ENCODE assay signal across 26 cellular contexts in the genomic region with DNA sequence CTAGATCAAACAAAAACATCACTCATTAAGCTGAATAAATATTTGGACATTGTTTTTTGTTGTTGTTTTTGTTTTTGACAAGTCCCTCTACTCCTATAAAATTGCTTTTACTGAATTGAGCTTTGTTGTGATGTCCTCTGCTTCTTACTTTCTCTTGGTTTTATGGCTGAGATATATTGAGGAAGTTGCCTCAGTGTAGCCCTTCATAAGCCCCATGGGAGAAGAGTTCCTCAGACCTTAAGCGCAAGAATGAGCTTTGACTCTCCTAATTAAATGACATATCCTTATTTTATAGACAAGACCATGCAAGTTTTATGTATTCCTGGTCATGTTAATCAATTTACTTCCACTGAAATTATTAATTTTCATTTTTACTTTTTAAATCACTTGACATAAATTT. TPM values are rescaled to one million over a fixed set of nuclear protein-coding genes. Genes with fewer than 3 reads are reported as not detected.
"Had no signal": no experiment of that assay in that cellular context is flagged by ENCODE, and none has a peak within 500 bp of the region (broad histone marks: within the 10 kb centered on the region; RNA-seq: fewer than 3 reads in every experiment).

No MANE protein-coding gene starts in this region.

- H3K27ac Mint-ChIP-seq: activated CD4-positive, alpha-beta memory T cell treated with anti-CD3 and anti-CD28 coated beads for 36 hours; activated naive CD4-positive, alpha-beta T cell treated with anti-CD3 and anti-CD28 coated beads for 36 hours; activated naive CD8-positive, alpha-beta T cell treated with anti-CD3 and anti-CD28 coated beads, Interleukin-2, amount 10 ng/mL, durations not matched to agents 7 days and 5 days; effector memory CD8-positive, alpha-beta T cell; neural progenitor cell; stimulated activated memory B cell treated with anti-CD40 and anti-IgM and Interleukin-4, amounts not matched to agents 10 μg/mL and 1 μg/mL and 100 μg/mL, for 72 hours had no signal

- DNase-seq: activated CD4-positive, alpha-beta memory T cell treated with anti-CD3 and anti-CD28 coated beads for 36 hours; activated CD4-positive, alpha-beta T cell treated with anti-CD3 and anti-CD28 coated beads for 4 hours; activated CD4-positive, CD25-positive, alpha-beta regulatory T cell; activated naive CD4-positive, alpha-beta T cell treated with anti-CD3 and anti-CD28 coated beads for 36 hours; activated naive CD8-positive, alpha-beta T cell treated with anti-CD3 and anti-CD28 coated beads, Interleukin-2, amount 10 ng/mL, durations not matched to agents 7 days and 5 days; activated T-cell treated with anti-CD3 and anti-CD28 coated beads, Interleukin-2, amount 50 U/mL, for 48 hours; amniotic stem cell; effector memory CD8-positive, alpha-beta T cell; foreskin melanocyte; kidney; lower lobe of right lung; naive thymus-derived CD8-positive, alpha-beta T cell; posterior cingulate gyrus; right lobe of liver; testis; trophoblast cell; uterus had no signal

- ATAC-seq: effector memory CD8-positive, alpha-beta T cell; esophagus mucosa; left lobe of liver; lower lobe of right lung; naive thymus-derived CD8-positive, alpha-beta T cell; right lobe of liver; stimulated activated memory B cell treated with anti-CD40 and anti-IgM and Interleukin-4, amounts not matched to agents 10 μg/mL and 1 μg/mL and 100 μg/mL, for 72 hours had no signal

- H3K4me1 Mint-ChIP-seq: neural progenitor cell had no signal

- H3K36me3 Mint-ChIP-seq: neural progenitor cell; stimulated activated memory B cell treated with anti-CD40 and anti-IgM and Interleukin-4, amounts not matched to agents 10 μg/mL and 1 μg/mL and 100 μg/mL, for 72 hours had no signal

- H3K4me3 Mint-ChIP-seq: activated CD4-positive, alpha-beta memory T cell treated with anti-CD3 and anti-CD28 coated beads for 36 hours; activated naive CD4-positive, alpha-beta T cell treated with anti-CD3 and anti-CD28 coated beads for 36 hours; activated naive CD8-positive, alpha-beta T cell treated with anti-CD3 and anti-CD28 coated beads, Interleukin-2, amount 10 ng/mL, durations not matched to agents 7 days and 5 days; central memory CD8-positive, alpha-beta T cell; effector memory CD8-positive, alpha-beta T cell; naive thymus-derived CD8-positive, alpha-beta T cell; neural progenitor cell; stimulated activated memory B cell treated with anti-CD40 and anti-IgM and Interleukin-4, amounts not matched to agents 10 μg/mL and 1 μg/mL and 100 μg/mL, for 72 hours had no signal

- H3K27me3 Mint-ChIP-seq: activated CD4-positive, alpha-beta memory T cell treated with anti-CD3 and anti-CD28 coated beads for 36 hours; activated naive CD8-positive, alpha-beta T cell treated with anti-CD3 and anti-CD28 coated beads, Interleukin-2, amount 10 ng/mL, durations not matched to agents 7 days and 5 days; naive thymus-derived CD8-positive, alpha-beta T cell had no signal

- H3K9me3 Mint-ChIP-seq: neural progenitor cell had no signal

RNA-seq across cellular contexts. Expression of a gene that starts 54.9 kb away (rescaled TPM):
- total RNA-seq: activated CD4-positive, alpha-beta memory T cell treated with anti-CD3 and anti-CD28 coated beads for 36 hours; activated naive CD8-positive, alpha-beta T cell treated with anti-CD3 and anti-CD28 coated beads, Interleukin-2, amount 10 ng/mL, durations not matched to agents 7 days and 5 days; dermis microvascular lymphatic vessel endothelial cell; endothelial cell of umbilical vein; esophagus mucosa; left lobe of liver; mesenteric fat pad; naive thymus-derived CD8-positive, alpha-beta T cell; omental fat pad had no signal
